33 cellular contexts compared by ENCODE assay signal in genomic region chr6:149910721-149911151, GRCh38. TPM values are rescaled to one million over a fixed set of nuclear protein-coding genes. Genes with fewer than 3 reads are reported as not detected.
"Had no signal": no experiment of that assay in that cellular context is flagged by ENCODE, and none has a peak within 500 bp of the region (broad histone marks: within the 10 kb centered on the region; RNA-seq: fewer than 3 reads in every experiment).

No MANE protein-coding gene starts in this region.

- H3K27ac Mint-ChIP-seq: activated CD4-positive, alpha-beta memory T cell treated with anti-CD3 and anti-CD28 coated beads for 36 hours; activated naive CD4-positive, alpha-beta T cell treated with anti-CD3 and anti-CD28 coated beads, Interleukin-2, amount 50 U/mL, for 24 hours; activated naive CD8-positive, alpha-beta T cell treated with anti-CD3 and anti-CD28 coated beads, Interleukin-2, amount 50 U/mL, for 24 hours; activated T-helper 2 cell treated with anti-CD3 and anti-CD28 coated beads, Interferon-gamma antibody, Interleukin-2, Interleukin-4, amounts not matched to agents 10 μg/mL and 5 μg/mL and 100 μg/mL, durations not matched to agents 14 hours and 24 hours and 36 hours; mesothelial cell of epicardium; naive B cell; nephron progenitor cell; stimulated activated naive B cell treated with anti-CD40 and anti-IgM and Interleukin-4, amounts not matched to agents 10 μg/mL and 1 μg/mL and 100 μg/mL, for 72 hours; T-helper 1 cell treated with Interleukin-12 subunit alpha and Interleukin-12 subunit beta and Interleukin-4 antibody, amounts not matched to agents 30 μg/mL and 1 μg/mL, for 36 hours had no signal

- H3K4me1 ChIP-seq: breast epithelium, prostate gland, sigmoid colon, stomach had no signal

- H3K4me1 Mint-ChIP-seq: activated naive CD4-positive, alpha-beta T cell treated with anti-CD3 and anti-CD28 coated beads, Interleukin-2, amount 50 U/mL, for 24 hours; activated naive CD8-positive, alpha-beta T cell treated with anti-CD3 and anti-CD28 coated beads, Interleukin-2, amount 50 U/mL, for 24 hours; central memory CD8-positive, alpha-beta T cell; mesothelial cell of epicardium; naive B cell; nephron progenitor cell; stimulated activated naive B cell treated with anti-CD40 and anti-IgM and Interleukin-4, amounts not matched to agents 10 μg/mL and 1 μg/mL and 100 μg/mL, for 72 hours had no signal

- ATAC-seq: activated naive CD8-positive, alpha-beta T cell treated with anti-CD3 and anti-CD28 coated beads, Interleukin-2, amount 50 U/mL, for 24 hours; activated T-cell treated with anti-CD3 and anti-CD28 coated beads, Interleukin-2, amount 50 U/mL, for 4 hours; left cardiac atrium; stimulated activated naive B cell treated with anti-CD40 and anti-IgM and Interleukin-4, amounts not matched to agents 10 μg/mL and 1 μg/mL and 100 μg/mL, for 72 hours had no signal

- H3K27ac ChIP-seq: breast epithelium, neutrophil, ovary, prostate gland, sigmoid colon, stomach, thyroid gland, VCaP had no signal

- DNase-seq: activated CD4-positive, alpha-beta memory T cell treated with anti-CD3 and anti-CD28 coated beads for 36 hours; activated CD4-positive, alpha-beta T cell treated with anti-CD3 and anti-CD28 coated beads for 48 hours; activated naive CD8-positive, alpha-beta T cell treated with anti-CD3 and anti-CD28 coated beads, Interleukin-2, amount 50 U/mL, for 24 hours; activated T-cell treated with anti-CD3 and anti-CD28 coated beads, Interleukin-2, amount 50 U/mL, for 4 hours; amygdala; dermis blood vessel endothelial cell; effector CD8-positive, alpha-beta T cell; left cardiac atrium; mammary epithelial cell; naive B cell; nephron progenitor cell; retina; sigmoid colon; small intestine; stimulated activated CD4-positive, alpha-beta T cell treated with anti-CD3 and anti-CD28 coated beads, Interleukin-1b, Interleukin-23, amount 100 ng/mL, for 48 hours; stimulated activated CD4-positive, alpha-beta T cell treated with anti-CD3 and anti-CD28 coated beads, Interleukin-4, amount 100 ng/mL, for 4 hours; stimulated activated naive B cell treated with anti-CD40 and anti-IgM and Interleukin-4, amounts not matched to agents 10 μg/mL and 1 μg/mL and 100 μg/mL, for 72 hours; stomach; T-helper 9 cell; thyroid gland had no signal

- H3K9me3 ChIP-seq: neutrophil, ovary, prostate gland, thyroid gland had no signal

- H3K36me3 ChIP-seq: breast epithelium, neutrophil, ovary, prostate gland, sigmoid colon, stomach, thyroid gland had no signal

- H3K4me3 ChIP-seq: breast epithelium, ovary, prostate gland, sigmoid colon, stomach, thyroid gland had no signal

- H3K4me3 Mint-ChIP-seq: activated CD4-positive, alpha-beta memory T cell treated with anti-CD3 and anti-CD28 coated beads for 36 hours; activated naive CD4-positive, alpha-beta T cell treated with anti-CD3 and anti-CD28 coated beads, Interleukin-2, amount 50 U/mL, for 24 hours; activated naive CD8-positive, alpha-beta T cell treated with anti-CD3 and anti-CD28 coated beads, Interleukin-2, amount 50 U/mL, for 24 hours; activated T-cell treated with anti-CD3 and anti-CD28 coated beads, Interleukin-2, amount 50 U/mL, for 4 hours; central memory CD8-positive, alpha-beta T cell; mesothelial cell of epicardium; naive B cell; nephron progenitor cell; stimulated activated naive B cell treated with anti-CD40 and anti-IgM and Interleukin-4, amounts not matched to agents 10 μg/mL and 1 μg/mL and 100 μg/mL, for 72 hours; T-helper 1 cell treated with Interleukin-12 subunit alpha and Interleukin-12 subunit beta and Interleukin-4 antibody, amounts not matched to agents 30 μg/mL and 1 μg/mL, for 36 hours had no signal

- H3K36me3 Mint-ChIP-seq: mesothelial cell of epicardium had no signal

- H3K27me3 ChIP-seq: breast epithelium, ovary, sigmoid colon, stomach, thyroid gland had no signal

RNA-seq across cellular contexts. Expression of gene RAET1G, which starts 12.2 kb away (rescaled TPM):
- total RNA-seq: activated CD4-positive, alpha-beta memory T cell treated with anti-CD3 and anti-CD28 coated beads for 36 hours; activated T-cell treated with anti-CD3 and anti-CD28 coated beads, Interleukin-2, amount 50 U/mL, for 4 hours; activated T-helper 2 cell treated with anti-CD3 and anti-CD28 coated beads, Interferon-gamma antibody, Interleukin-2, Interleukin-4, amounts not matched to agents 10 μg/mL and 5 μg/mL and 100 μg/mL, durations not matched to agents 14 hours and 24 hours and 36 hours; dermis blood vessel endothelial cell; epithelial cell of proximal tubule; frontal cortex; liver; mesothelial cell of epicardium; sigmoid colon had no signal
- polyA plus RNA-seq: liver had no signal

RNA-seq across cellular contexts. Expression of gene RAET1E, which starts 12.8 kb away (rescaled TPM):
- total RNA-seq: activated CD4-positive, alpha-beta memory T cell treated with anti-CD3 and anti-CD28 coated beads for 36 hours; activated T-cell treated with anti-CD3 and anti-CD28 coated beads, Interleukin-2, amount 50 U/mL, for 4 hours; activated T-helper 2 cell treated with anti-CD3 and anti-CD28 coated beads, Interferon-gamma antibody, Interleukin-2, Interleukin-4, amounts not matched to agents 10 μg/mL and 5 μg/mL and 100 μg/mL, durations not matched to agents 14 hours and 24 hours and 36 hours; dermis blood vessel endothelial cell; epithelial cell of proximal tubule; frontal cortex; liver; mesothelial cell of epicardium; stomach had no signal
- polyA plus RNA-seq: liver had no signal

RNA-seq across cellular contexts. Expression of gene ULBP2, which starts 31.1 kb away (rescaled TPM):
- total RNA-seq: sigmoid colon had no signal
